Comparison of ENCODE assay signal across 32 cellular contexts in genomic region chr19:28457620-28458019, GRCh38.
"Had no signal": no experiment of that assay in that cellular context is flagged by ENCODE, and none has a peak within 500 bp of the region (broad histone marks: within the 10 kb centered on the region; RNA-seq: fewer than 3 reads in every experiment).

No MANE protein-coding gene starts in this region.

- DNase-seq: activated CD4-positive, alpha-beta memory T cell treated with anti-CD3 and anti-CD28 coated beads for 36 hours; activated CD4-positive, alpha-beta T cell treated with anti-CD3 and anti-CD28 coated beads for 1 hour; activated CD4-positive, alpha-beta T cell treated with anti-CD3 and anti-CD28 coated beads for 4 hours; activated CD4-positive, alpha-beta T cell treated with anti-CD3 and anti-CD28 coated beads, Interleukin-2, amount 50 U/mL, for 1 hour; activated CD4-positive, CD25-positive, alpha-beta regulatory T cell; activated CD8-positive, alpha-beta memory T cell treated with anti-CD3 and anti-CD28 coated beads, Interleukin-2, amount 10 ng/mL, durations not matched to agents 7 days and 5 days; activated CD8-positive, alpha-beta memory T cell treated with anti-CD3 and anti-CD28 coated beads, Interleukin-2, amount 50 U/mL, for 4 hours; activated CD8-positive, alpha-beta T cell treated with anti-CD3 and anti-CD28 coated beads, Interleukin-2, amount 10 ng/mL, durations not matched to agents 7 days and 5 days; activated gamma-delta T cell; activated naive CD4-positive, alpha-beta T cell; activated naive CD4-positive, alpha-beta T cell treated with anti-CD3 and anti-CD28 coated beads, Interleukin-2, amount 10 ng/mL, durations not matched to agents 7 days and 5 days; activated naive CD8-positive, alpha-beta T cell treated with anti-CD3 and anti-CD28 coated beads, Interleukin-2, amount 10 ng/mL, durations not matched to agents 7 days and 5 days; activated T-cell treated with anti-CD3 and anti-CD28 coated beads, Interleukin-2, amount 50 U/mL, for 1 hour; activated T-cell treated with anti-CD3 and anti-CD28 coated beads, Interleukin-2, amount 50 U/mL, for 48 hours; central memory CD4-positive, alpha-beta T cell; cerebellar nuclear complex; colonic mucosa; effector CD8-positive, alpha-beta T cell; esophagus squamous epithelium; foreskin melanocyte; heart right ventricle; T-helper 2 cell had no signal

- FAIRE-seq: endometrium, endothelial cell of umbilical vein had no signal

- H3K79me2 ChIP-seq: hepatocyte had no signal

- H3K36me3 Mint-ChIP-seq: activated CD4-positive, alpha-beta memory T cell treated with anti-CD3 and anti-CD28 coated beads for 36 hours; activated CD8-positive, alpha-beta memory T cell treated with anti-CD3 and anti-CD28 coated beads, Interleukin-2, amount 10 ng/mL, durations not matched to agents 7 days and 5 days; activated naive CD4-positive, alpha-beta T cell treated with anti-CD3 and anti-CD28 coated beads, Interleukin-2, amount 10 ng/mL, durations not matched to agents 7 days and 5 days; activated naive CD4-positive, alpha-beta T cell treated with anti-CD3 and anti-CD28 coated beads, Interleukin-2, amount 50 U/mL, for 72 hours; activated naive CD8-positive, alpha-beta T cell treated with anti-CD3 and anti-CD28 coated beads, Interleukin-2, amount 10 ng/mL, durations not matched to agents 7 days and 5 days; brain had no signal

- H3K4me3 Mint-ChIP-seq: activated CD4-positive, alpha-beta memory T cell treated with anti-CD3 and anti-CD28 coated beads for 36 hours; activated CD8-positive, alpha-beta memory T cell treated with anti-CD3 and anti-CD28 coated beads, Interleukin-2, amount 10 ng/mL, durations not matched to agents 7 days and 5 days; activated CD8-positive, alpha-beta T cell treated with anti-CD3 and anti-CD28 coated beads, Interleukin-2, amount 10 ng/mL, durations not matched to agents 7 days and 5 days; activated naive CD4-positive, alpha-beta T cell treated with anti-CD3 and anti-CD28 coated beads, Interleukin-2, amount 10 ng/mL, durations not matched to agents 7 days and 5 days; activated naive CD8-positive, alpha-beta T cell treated with anti-CD3 and anti-CD28 coated beads, Interleukin-2, amount 10 ng/mL, durations not matched to agents 7 days and 5 days; brain had no signal

- H3K4me1 ChIP-seq: ascending aorta, breast epithelium, colonic mucosa, esophagus squamous epithelium, gastroesophageal sphincter, heart right ventricle had no signal

- H3K27me3 Mint-ChIP-seq: activated CD4-positive, alpha-beta memory T cell treated with anti-CD3 and anti-CD28 coated beads for 36 hours; activated CD8-positive, alpha-beta memory T cell treated with anti-CD3 and anti-CD28 coated beads, Interleukin-2, amount 10 ng/mL, durations not matched to agents 7 days and 5 days; activated naive CD4-positive, alpha-beta T cell treated with anti-CD3 and anti-CD28 coated beads, Interleukin-2, amount 10 ng/mL, durations not matched to agents 7 days and 5 days had no signal

- H3K27ac ChIP-seq: ascending aorta, breast epithelium, cardiac muscle cell, colonic mucosa, epithelial cell of prostate, esophagus squamous epithelium, gastroesophageal sphincter, heart right ventricle, hepatocyte had no signal

- H3K27ac Mint-ChIP-seq: activated CD4-positive, alpha-beta memory T cell treated with anti-CD3 and anti-CD28 coated beads for 36 hours; activated CD8-positive, alpha-beta memory T cell treated with anti-CD3 and anti-CD28 coated beads, Interleukin-2, amount 10 ng/mL, durations not matched to agents 7 days and 5 days; activated CD8-positive, alpha-beta T cell treated with anti-CD3 and anti-CD28 coated beads, Interleukin-2, amount 10 ng/mL, durations not matched to agents 7 days and 5 days; activated naive CD4-positive, alpha-beta T cell treated with anti-CD3 and anti-CD28 coated beads, Interleukin-2, amount 10 ng/mL, durations not matched to agents 7 days and 5 days; activated naive CD4-positive, alpha-beta T cell treated with anti-CD3 and anti-CD28 coated beads, Interleukin-2, amount 50 U/mL, for 72 hours; activated naive CD8-positive, alpha-beta T cell treated with anti-CD3 and anti-CD28 coated beads, Interleukin-2, amount 10 ng/mL, durations not matched to agents 7 days and 5 days had no signal

- ATAC-seq: activated CD8-positive, alpha-beta memory T cell treated with anti-CD3 and anti-CD28 coated beads, Interleukin-2, amount 10 ng/mL, durations not matched to agents 7 days and 5 days; activated CD8-positive, alpha-beta T cell treated with anti-CD3 and anti-CD28 coated beads, Interleukin-2, amount 10 ng/mL, durations not matched to agents 7 days and 5 days; gastroesophageal sphincter; heart right ventricle had no signal

- H3K9me3 ChIP-seq: ascending aorta, breast epithelium, colonic mucosa, esophagus squamous epithelium, gastroesophageal sphincter, heart right ventricle had no signal

- H3K27me3 ChIP-seq: ascending aorta, breast epithelium, cardiac muscle cell, colonic mucosa, esophagus squamous epithelium, hepatocyte had no signal

- H3K4me2 ChIP-seq: hepatocyte had no signal

- H2AFZ ChIP-seq: hepatocyte had no signal

- H3K4me1 Mint-ChIP-seq: activated CD8-positive, alpha-beta memory T cell treated with anti-CD3 and anti-CD28 coated beads, Interleukin-2, amount 10 ng/mL, durations not matched to agents 7 days and 5 days; activated naive CD4-positive, alpha-beta T cell treated with anti-CD3 and anti-CD28 coated beads, Interleukin-2, amount 10 ng/mL, durations not matched to agents 7 days and 5 days; activated naive CD8-positive, alpha-beta T cell treated with anti-CD3 and anti-CD28 coated beads, Interleukin-2, amount 10 ng/mL, durations not matched to agents 7 days and 5 days had no signal

- H3K36me3 ChIP-seq: ascending aorta, breast epithelium, cardiac muscle cell, colonic mucosa, esophagus squamous epithelium, gastroesophageal sphincter, heart right ventricle had no signal

- H3K4me3 ChIP-seq: ascending aorta, breast epithelium, cardiac muscle cell, colonic mucosa, esophagus squamous epithelium, gastroesophageal sphincter, heart right ventricle, hepatocyte had no signal

- H3K9me3 Mint-ChIP-seq: activated CD4-positive, alpha-beta memory T cell treated with anti-CD3 and anti-CD28 coated beads for 36 hours; activated naive CD4-positive, alpha-beta T cell treated with anti-CD3 and anti-CD28 coated beads, Interleukin-2, amount 10 ng/mL, durations not matched to agents 7 days and 5 days; activated naive CD8-positive, alpha-beta T cell treated with anti-CD3 and anti-CD28 coated beads, Interleukin-2, amount 10 ng/mL, durations not matched to agents 7 days and 5 days; brain had no signal
